Comparison of ENCODE assay signal across 8 cellular contexts in the genomic region with DNA sequence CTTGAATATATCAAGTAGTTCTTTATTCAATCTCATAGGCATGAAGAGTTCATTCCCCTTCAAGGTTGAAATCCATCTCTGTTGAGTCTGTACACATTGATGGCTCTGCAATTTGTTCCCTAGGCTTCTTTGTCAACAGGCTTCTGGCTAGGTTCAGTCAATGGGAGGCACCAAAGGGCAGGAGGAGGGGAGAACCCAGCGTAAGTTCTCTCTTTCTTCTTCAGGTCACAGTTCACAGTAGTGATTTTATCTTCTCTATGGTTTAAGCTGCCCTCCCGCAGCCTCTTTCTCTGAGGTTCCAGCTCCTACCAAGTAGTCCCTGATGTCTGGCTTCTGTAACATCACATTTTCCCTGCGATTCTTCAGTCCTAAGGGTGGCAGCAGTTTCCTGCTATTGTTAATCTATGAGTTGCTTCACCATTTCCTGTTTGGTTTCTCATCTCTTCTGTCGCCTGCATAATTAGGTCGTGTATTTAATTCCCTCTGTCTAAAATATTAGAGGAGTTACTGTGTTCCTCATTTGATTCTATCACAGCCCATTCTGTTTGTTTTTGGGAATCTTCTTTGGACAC.
A peak's percentile ranks its signal among the peaks of the same experiment; 100 is the strongest.
DNase-seq lines count a peak whose midpoint lies in the region; ATAC-seq and TF ChIP-seq lines count a peak whose summit lies in the region.

No MANE protein-coding gene starts in this region.

- no peaks in the 10 kb centered on the region for H3K36me3 ChIP-seq in heart left ventricle

- peaks cover 0 to 22% (median 6%) of the 10 kb centered on the region in 12 donors for H3K4me1 ChIP-seq in heart left ventricle

- peaks cover 6% of the 10 kb centered on the region for H3K27me3 Mint-ChIP-seq in activated CD4-positive, alpha-beta T cell treated with anti-CD3 and anti-CD28 coated beads, Interleukin-2, amount 10 ng/mL, durations not matched to agents 7 days and 5 days

- WGBS in heart left ventricle, 4 donors, result 25 to 32% (median 30%) methylated on average over 5 of the region's 5 CpGs

- TF ChIP-seq CTCF in heart left ventricle (IDR thresholded peaks at IDR 0.05), result peak in 7 of 12 donors; percentile 29 to 50 (median 37)

- H3K4me1 Mint-ChIP-seq in activated CD4-positive, alpha-beta T cell treated with anti-CD3 and anti-CD28 coated beads, Interleukin-2, amount 10 ng/mL, durations not matched to agents 7 days and 5 days, result peaks cover 15% of the 10 kb centered on the region

- CTCF ChIA-PET in activated CD4-positive, alpha-beta T cell treated with anti-CD3 and anti-CD28 coated beads, Interleukin-2, amount 10 ng/mL, durations not matched to agents 7 days and 5 days (lab: Charles Lee), result interaction anchor here (1.1 to 1.3 kb wide), 2 partner anchors 17 to 427 kb away, joined by 4 read pairs; no protein-coding TSS in a partner anchor

- H3K27ac Mint-ChIP-seq in activated CD4-positive, alpha-beta T cell treated with anti-CD3 and anti-CD28 coated beads, Interleukin-2, amount 10 ng/mL, durations not matched to agents 7 days and 5 days, result peak overlapping the region; percentile 31

- no peaks in the 10 kb centered on the region for H3K9me3 Mint-ChIP-seq in activated CD4-positive, alpha-beta T cell treated with anti-CD3 and anti-CD28 coated beads, Interleukin-2, amount 10 ng/mL, durations not matched to agents 7 days and 5 days

- peak; percentile 52 for ATAC-seq in HG02678 (IDR thresholded peaks at IDR 0.05; ENCODE audit: unreplicated experiment)
- ATAC-seq in heart left ventricle, result peak in 3 of 4 donors; percentile 65 to 77 (median 73)
- no peak for ATAC-seq in GM21528 (IDR thresholded peaks at IDR 0.05; ENCODE audit: low FRiP score, unreplicated experiment)
- ATAC-seq in HG03354 (IDR thresholded peaks at IDR 0.05; ENCODE audit: poor library complexity, severe bottlenecking, unreplicated experiment), result no peak

- H3K4me3 Mint-ChIP-seq in activated CD4-positive, alpha-beta T cell treated with anti-CD3 and anti-CD28 coated beads, Interleukin-2, amount 10 ng/mL, durations not matched to agents 7 days and 5 days, result no peak overlapping the region

- peak; percentile 41 for DNase-seq in AG20443 (ENCODE audit: low spot score)
- DNase-seq in activated CD4-positive, alpha-beta T cell treated with anti-CD3 and anti-CD28 coated beads, Interleukin-2, amount 10 ng/mL, durations not matched to agents 7 days and 5 days, result peak; percentile 54
- DNase-seq in heart left ventricle, result no peak
- peak; percentile 83 for DNase-seq in superior temporal gyrus (ENCODE audit: extremely low spot score)
- no peak for DNase-seq in NCI-H774 (lab: John Stamatoyannopoulos, UW)

- POLR2A ChIA-PET in activated CD4-positive, alpha-beta T cell treated with anti-CD3 and anti-CD28 coated beads, Interleukin-2, amount 10 ng/mL, durations not matched to agents 7 days and 5 days (lab: Charles Lee), result interaction anchor here (0.6 kb wide), 1 partner anchor 193 kb away, joined by 3 read pairs; no protein-coding TSS in a partner anchor

- no peaks in the 10 kb centered on the region for H3K36me3 Mint-ChIP-seq in activated CD4-positive, alpha-beta T cell treated with anti-CD3 and anti-CD28 coated beads, Interleukin-2, amount 10 ng/mL, durations not matched to agents 7 days and 5 days (ENCODE audit: low read depth)

- intact Hi-C loops in heart left ventricle (cut with DNase I), result loop anchor here in 8 of 10 donors (5.0 to 10.0 kb wide), 4 partner anchors 118 to 428 kb away; partner anchors contain the start of gene KLF7 (in 1 of the 8)

- H3K9me3 ChIP-seq in heart left ventricle, result no peaks in the 10 kb centered on the region

- no peak for TF ChIP-seq POLR2A in heart left ventricle (IDR thresholded peaks at IDR 0.05)

- peak overlapping the region in 1 of 12 donors; percentile 0 for H3K27ac ChIP-seq in heart left ventricle

- no peaks in the 10 kb centered on the region for H3K27me3 ChIP-seq in heart left ventricle

- H3K4me3 ChIP-seq in heart left ventricle, result no peak overlapping the region

Comparison
In these comparisons a context has a peak if more than half of its experiments do, and no peak if none do; other contexts are left out.
1. DNase-seq: peak in AG20443 (single experiment), activated CD4-positive, alpha-beta T cell treated with anti-CD3 and anti-CD28 coated beads, Interleukin-2, amount 10 ng/mL, durations not matched to agents 7 days and 5 days (single experiment) and superior temporal gyrus (single experiment); none in heart left ventricle (0 of 5) and NCI-H774 (single experiment).
2. ATAC-seq: peak in HG02678 (single experiment) and heart left ventricle (3 of 4); none in GM21528 (single experiment) and HG03354 (single experiment).